In the genomic region with DNA sequence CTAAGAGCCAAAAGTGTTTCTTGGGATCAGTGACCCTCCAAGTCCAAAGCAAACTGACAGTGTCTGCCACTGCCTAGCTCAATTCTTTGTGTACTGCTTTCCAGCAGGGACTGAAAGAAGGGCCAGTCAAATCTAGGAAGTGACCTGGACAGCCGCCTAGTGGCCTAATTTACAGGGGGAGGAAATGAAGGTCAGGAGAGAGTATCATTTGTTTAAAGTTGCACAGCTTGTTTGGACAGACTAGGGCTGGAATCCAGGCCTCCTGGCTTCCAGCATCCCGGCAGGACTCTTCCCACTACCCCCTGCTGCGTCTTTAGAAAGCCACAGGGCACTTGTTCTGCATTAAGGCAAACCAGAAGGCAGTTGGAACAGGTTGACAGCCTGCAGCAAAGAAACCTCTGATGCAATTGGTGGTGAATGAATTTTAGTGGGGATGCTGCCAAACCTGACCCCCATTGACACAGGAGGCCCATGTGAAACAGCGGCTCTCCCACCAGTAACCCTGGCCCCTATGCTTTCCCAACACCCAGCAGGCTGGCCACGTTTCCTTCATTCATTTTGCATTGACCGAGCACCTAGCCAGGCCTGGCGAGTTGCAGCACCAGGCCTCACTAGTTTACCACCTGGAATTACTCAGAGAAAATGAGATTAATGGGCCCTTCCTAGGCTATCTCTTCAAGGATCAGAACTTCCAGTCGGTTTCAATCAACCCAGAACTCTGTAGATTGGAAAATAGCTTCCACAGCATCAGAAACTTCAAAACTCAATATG, we compare ENCODE assay signal across 8 cellular contexts. TPM values are rescaled to one million over a fixed set of nuclear protein-coding genes. Genes with fewer than 3 reads are reported as not detected.
DNase-seq lines count a peak whose midpoint lies in the region; ATAC-seq and TF ChIP-seq lines count a peak whose summit lies in the region.

No MANE protein-coding gene starts in this region.

- ATAC-seq in lower lobe of right lung (peak in 1 of 2 donors; percentile 45), HG02610 (IDR thresholded peaks at IDR 0.05; ENCODE audit: unreplicated experiment) (no peak), HG03571 (IDR thresholded peaks at IDR 0.05; ENCODE audit: unreplicated experiment) (no peak)

- H3K27ac ChIP-seq in 22Rv1, result no peak overlapping the region
- H3K27ac ChIP-seq in HUES48 (ENCODE audit: low read depth, low read length), result peak overlapping the region; percentile 6
- no peak overlapping the region for H3K27ac ChIP-seq in lower lobe of right lung

- H3K27me3 ChIP-seq in HUES48 (ENCODE audit: control insufficient read depth, insufficient read depth, low read length), result no peaks in the 10 kb centered on the region
- no peaks in the 10 kb centered on the region for H3K27me3 ChIP-seq in lower lobe of right lung (ENCODE audit: low read depth)

- intact Hi-C loops in lower lobe of right lung (cut with DNase I), result no loop called here

- DNase-seq in cerebellar cortex (ENCODE audit: low spot score), result peak; percentile 71
- DNase-seq in lower lobe of right lung, result no peak
- DNase-seq in activated gamma-delta T cell treated with Interleukin-2 at 50 U/mL for 16 hours, result no peak
- DNase-seq in NCI-H510A treated with DMSO at 0.1 percent for 48 hours (lab: John Stamatoyannopoulos, UW), result no peak

- H3K9ac ChIP-seq in HUES48 (ENCODE audit: low read depth, low read length), result no peak overlapping the region

- H3K4me3 ChIP-seq in HUES48 (ENCODE audit: low read depth, low read length) (no peak overlapping the region), lower lobe of right lung (no peak overlapping the region)

- no peaks in the 10 kb centered on the region for H3K36me3 ChIP-seq in HUES48 (ENCODE audit: control insufficient read depth, insufficient read depth, low read length)
- no peaks in the 10 kb centered on the region for H3K36me3 ChIP-seq in lower lobe of right lung

- 0 out of 2 replicates have a peak, but pooled peaks cover 6% of the 10 kb centered on the region for H3K4me1 ChIP-seq in HUES48 (ENCODE audit: control insufficient read depth, insufficient read depth, low read length)
- H3K4me1 ChIP-seq in lower lobe of right lung, result no peaks in the 10 kb centered on the region

- H3K9me3 ChIP-seq in HUES48 (ENCODE audit: control insufficient read depth, insufficient read depth, low read length), result no peaks in the 10 kb centered on the region
- H3K9me3 ChIP-seq in lower lobe of right lung, result no peaks in the 10 kb centered on the region

- TF ChIP-seq CTCF in 22Rv1 (IDR thresholded peaks at IDR 0.05), result peak; percentile 27; the same call in 1 of the 2 replicates
- peak; percentile 32 for TF ChIP-seq CTCF in lower lobe of right lung (IDR thresholded peaks at IDR 0.05)

RNA-seq across cellular contexts. Expression of gene GALNT16, which starts 28.2 kb away (rescaled TPM):
- 3.5 TPM for total RNA-seq in lower lobe of right lung
